Comparison of ENCODE assay signal across 8 cellular contexts in the genomic region with DNA sequence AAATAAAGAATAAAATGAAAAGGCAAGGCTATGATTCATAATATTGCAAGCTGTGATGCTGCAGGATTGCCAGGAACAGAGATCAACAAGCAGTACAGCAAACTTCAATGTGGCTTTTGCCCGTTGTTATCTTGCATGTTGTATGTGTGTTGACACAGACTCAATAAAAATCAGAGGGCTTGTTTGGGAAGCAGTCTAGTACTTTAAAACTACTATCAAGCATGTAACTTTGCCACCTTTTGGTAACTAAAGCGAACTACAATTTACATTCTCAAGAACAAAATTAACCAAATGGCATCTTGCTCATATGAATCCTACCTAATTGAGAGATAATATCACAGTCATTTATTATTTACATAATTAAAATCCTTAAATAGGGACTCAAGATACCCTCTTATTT.
DNase-seq lines count a peak whose midpoint lies in the region; ATAC-seq, FAIRE-seq and TF ChIP-seq lines count a peak whose summit lies in the region.

No MANE protein-coding gene starts in this region.

- H3K4me1 ChIP-seq in DND-41 (ENCODE audit: insufficient read depth, low read length) = no peaks in the 10 kb centered on the region
- no peaks in the 10 kb centered on the region for H3K4me1 ChIP-seq in kidney (ENCODE audit: control insufficient read depth in 1 of 2, insufficient read depth in 1 of 2, low read depth in 1 of 2, low read length in 2 of 2)
- no peaks in the 10 kb centered on the region for H3K4me1 ChIP-seq in ascending aorta

- intact Hi-C loops in kidney (cut with DNase I) (no loop called here), ascending aorta (cut with DNase I) (no loop called here)

- H3K36me3 ChIP-seq in DND-41 (ENCODE audit: insufficient read depth, low read length) = no peaks in the 10 kb centered on the region
- no peaks in the 10 kb centered on the region for H3K36me3 ChIP-seq in kidney (ENCODE audit: control insufficient read depth in 1 of 2, insufficient read depth in 2 of 2, low read length in 2 of 2)
- no peaks in the 10 kb centered on the region for H3K36me3 ChIP-seq in ascending aorta

- DNase-seq in DND-41 (no peak), RWPE1 (ENCODE audit: low spot score) (no peak), kidney (no peak), activated gamma-delta T cell treated with Interleukin-2 at 50 U/mL for 16 hours (no peak), ascending aorta (ENCODE audit: low spot score in 2 of 2) (no peak)
- no peak for DNase-seq in stimulated activated CD4-positive, alpha-beta T cell treated with anti-CD3 and anti-CD28 coated beads, Interleukin-12 subunit alpha, Interleukin-12 subunit beta, amount 100 ng/mL, for 4 hours

- no peak for ATAC-seq in DND-41 (ENCODE audit: insufficient read depth, low read depth)
- peak; percentile 55 for ATAC-seq in HG03025 (IDR thresholded peaks at IDR 0.05; ENCODE audit: low FRiP score, unreplicated experiment)
- no peak for ATAC-seq in HG03521 (IDR thresholded peaks at IDR 0.05; ENCODE audit: unreplicated experiment)

- CTCF ChIA-PET in RWPE1 (lab: Yijun Ruan, JAX) = interaction anchor here (0.6 to 1.5 kb wide), 2 partner anchors 329 to 333 kb away, joined by 3 to 4 read pairs; no protein-coding TSS in a partner anchor

- TF ChIP-seq CTCF in DND-41 (IDR thresholded peaks at IDR 0.05; ENCODE audit: borderline replicate concordance, extremely low read depth, low read length, poor library complexity, severe bottlenecking) = peak; percentile 33
- TF ChIP-seq CTCF in RWPE1 (conservative IDR thresholded peaks at IDR 0.05; ENCODE audit: low read depth) = peak; percentile 37; the same call in 1 of the 2 replicates
- TF ChIP-seq CTCF in kidney (IDR thresholded peaks at IDR 0.05; ENCODE audit: borderline replicate concordance, extremely low read depth, insufficient read depth) = no peak
- peak in 1 of 3 experiments; percentile 7 for TF ChIP-seq CTCF in ascending aorta (IDR thresholded peaks at IDR 0.05)

- peak; percentile 13 for FAIRE-seq in kidney (lab: Jason Lieb, UNC)

- H3K9me3 ChIP-seq in DND-41 (ENCODE audit: insufficient read depth, low read length, severe bottlenecking) (no peaks in the 10 kb centered on the region), kidney (ENCODE audit: control insufficient read depth in 1 of 2, low read length in 2 of 2) (no peaks in the 10 kb centered on the region), ascending aorta (no peaks in the 10 kb centered on the region)

- H3K79me2 ChIP-seq in DND-41 (ENCODE audit: insufficient read depth, low read length) = no peaks in the 10 kb centered on the region

- H3K9ac ChIP-seq in DND-41 (ENCODE audit: low read depth, low read length) = no peak overlapping the region
- H3K9ac ChIP-seq in kidney (ENCODE audit: low read length in 2 of 2) = no peak overlapping the region

- POLR2A ChIA-PET in RWPE1 (lab: Yijun Ruan, JAX; ENCODE audit: low non-redundant PET) = no interaction called here

- H3K4me3 ChIP-seq in DND-41 (ENCODE audit: low read depth in 1 of 2, low read length in 2 of 2) = no peak overlapping the region
- no peak overlapping the region for H3K4me3 ChIP-seq in kidney (ENCODE audit: low read length in 2 of 2)
- H3K4me3 ChIP-seq in ascending aorta = no peak overlapping the region

- H3K27ac ChIP-seq in DND-41 (ENCODE audit: low read length) (no peak overlapping the region), RWPE1 (no peak overlapping the region), kidney (ENCODE audit: low read depth in 2 of 2, low read length in 2 of 2) (no peak overlapping the region), ascending aorta (no peak overlapping the region)

- H4K20me1 ChIP-seq in DND-41 (ENCODE audit: insufficient read depth, low read length) = no peaks in the 10 kb centered on the region

- no peak overlapping the region for H3K4me2 ChIP-seq in DND-41 (ENCODE audit: insufficient read depth, low read length)

- no peak overlapping the region for H2AFZ ChIP-seq in DND-41 (ENCODE audit: low read depth, low read length)

- H3K27me3 ChIP-seq in DND-41 (ENCODE audit: insufficient read depth, low read length, poor library complexity) (no peaks in the 10 kb centered on the region), ascending aorta (no peaks in the 10 kb centered on the region)
